8 cellular contexts compared by ENCODE assay signal in the genomic region with DNA sequence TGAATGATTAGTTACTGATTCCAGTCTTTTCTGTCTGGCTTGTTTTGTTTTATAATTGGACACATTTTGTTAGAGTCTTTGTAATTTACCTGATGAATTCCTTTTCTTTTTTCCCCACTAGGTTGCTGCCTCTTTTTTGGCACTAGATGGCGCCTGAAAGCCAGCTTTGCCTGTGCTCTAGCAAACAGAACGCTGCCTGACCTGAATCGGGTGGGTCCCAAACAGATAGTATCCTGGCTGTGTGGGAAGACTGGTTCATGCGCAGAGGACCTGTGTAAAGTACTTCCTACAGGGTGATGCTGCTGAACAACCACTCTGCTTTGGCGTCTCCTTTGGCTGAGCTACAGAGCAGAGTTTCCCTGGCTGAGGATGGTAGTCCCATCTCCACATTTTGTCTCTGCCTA.
DNase-seq lines count a peak whose midpoint lies in the region; ATAC-seq and TF ChIP-seq lines count a peak whose summit lies in the region.

No MANE protein-coding gene starts in this region.

- H3K27ac ChIP-seq in HEK293 (ENCODE audit: extremely low read depth, low read depth, low read length) (no peak overlapping the region), Panc1 (ENCODE audit: low read length) (no peak overlapping the region), mammary epithelial cell (ENCODE audit: insufficient read depth, low read depth, low read length) (no peak overlapping the region), neuronal stem cell (replicated peaks; ENCODE audit: low read length) (no peak overlapping the region)

- H3K36me3 ChIP-seq in HEK293 (ENCODE audit: control insufficient read depth in 2 of 2, insufficient read depth in 1 of 2, low read length in 2 of 2) (no peaks in the 10 kb centered on the region), Panc1 (ENCODE audit: control insufficient read depth, insufficient read depth, low read length) (no peaks in the 10 kb centered on the region), mammary epithelial cell (ENCODE audit: insufficient read depth, low read length) (no peaks in the 10 kb centered on the region), neuronal stem cell (replicated peaks in 1 of 2; ENCODE audit: control insufficient read depth in 2 of 2, insufficient read depth in 2 of 2, low read length in 2 of 2) (no peaks in the 10 kb centered on the region)

- no peaks in the 10 kb centered on the region for H3K27me3 ChIP-seq in Panc1 (ENCODE audit: control insufficient read depth, insufficient read depth, low read length)
- H3K27me3 ChIP-seq in mammary epithelial cell (ENCODE audit: insufficient read depth, low read length), result no peaks in the 10 kb centered on the region
- no peaks in the 10 kb centered on the region for H3K27me3 ChIP-seq in neuronal stem cell (ENCODE audit: control insufficient read depth in 3 of 3, insufficient read depth in 3 of 3, low read depth in 1 of 3, low read length in 3 of 3)

- H4K20me1 ChIP-seq in mammary epithelial cell (ENCODE audit: insufficient read depth, low read length), result no peaks in the 10 kb centered on the region

- H3K23ac ChIP-seq in neuronal stem cell (ENCODE audit: low read depth, low read length, poor library complexity), result no peak overlapping the region

- no peak for ATAC-seq in Panc1
- ATAC-seq in HG03457 (IDR thresholded peaks at IDR 0.05; ENCODE audit: unreplicated experiment), result no peak

- 77% methylated on average over 5 of the region's 5 CpGs for WGBS in mammary epithelial cell (ENCODE audit: low coverage, missing lambda C conversion rate)
- no CpG with 5 or more reads among the region's 5 CpGs for WGBS in neuronal stem cell (ENCODE audit: extremely low coverage in 2 of 2, insufficient read length in 2 of 2, insufficient replicate concordance in 1 of 2), 2 donors

- POLR2A ChIA-PET in HEK293 (lab: Yijun Ruan, JAX), result no interaction called here
- POLR2A ChIA-PET in Panc1 (lab: Charles Lee), result no interaction called here

- H2AFZ ChIP-seq in mammary epithelial cell (ENCODE audit: low read depth, low read length), result peak overlapping the region; percentile 18
- peak overlapping the region; percentile 4 for H2AFZ ChIP-seq in neuronal stem cell (ENCODE audit: low read length)

- no peak overlapping the region for H3K4ac ChIP-seq in neuronal stem cell (ENCODE audit: low read length)

- in situ Hi-C loops in Panc1 (cut with HindIII; ENCODE audit: low pct_unique_long_range_greater_than_20kb, low sequenced_read_pairs) (no loop called here), mammary epithelial cell (cut with MboI; ENCODE audit: low sequenced_read_pairs in 2 of 2) (no loop called here)

- no peak overlapping the region for H2BK120ac ChIP-seq in neuronal stem cell (ENCODE audit: low read depth, low read length)

- no peak overlapping the region for H3K4me2 ChIP-seq in mammary epithelial cell (ENCODE audit: insufficient read depth, low read depth, low read length)
- H3K4me2 ChIP-seq in neuronal stem cell (ENCODE audit: insufficient read depth, low read length, poor library complexity, severe bottlenecking), result no peak overlapping the region

- DNase-seq in NCI-H1436 (lab: John Stamatoyannopoulos, UW), result peak; percentile 12
- DNase-seq in NCI-H1436 treated with DMSO at 0.1 percent for 48 hours (lab: John Stamatoyannopoulos, UW), result no peak
- DNase-seq in Panc1 (ENCODE audit: low read depth, low spot score), result no peak
- DNase-seq in mammary epithelial cell, result peak; percentile 50
- DNase-seq in neuronal stem cell (ENCODE audit: low spot score), result peak; percentile 24
- DNase-seq in cerebellum (ENCODE audit: low spot score), result no peak

- dilution Hi-C loops in mammary epithelial cell (cut with HindIII; ENCODE audit: low sequenced_read_pairs), result no loop called here

- no peaks in the 10 kb centered on the region; the same call in 1 of the 2 replicates for H3K9me3 ChIP-seq in HEK293 (ENCODE audit: control insufficient read depth, insufficient read depth, low read depth, low read length)
- H3K9me3 ChIP-seq in Panc1 (ENCODE audit: control insufficient read depth, insufficient read depth, low read depth, low read length), result peaks cover 13% of the 10 kb centered on the region
- peaks cover 7% of the 10 kb centered on the region for H3K9me3 ChIP-seq in mammary epithelial cell (replicated peaks; ENCODE audit: insufficient read depth, low read length)
- H3K9me3 ChIP-seq in neuronal stem cell (replicated peaks in 1 of 2; ENCODE audit: control insufficient read depth in 2 of 2, insufficient read depth in 1 of 2, low read depth in 1 of 2, low read length in 2 of 2), result peaks cover 10 to 29% of the 10 kb centered on the region in 2 donors

- TF ChIP-seq CTCF in HEK293 (tag by site-specific recombination; IDR thresholded peaks at IDR 0.05) (peak; percentile 41; the same call in 1 of the 2 replicates), Panc1 (IDR thresholded peaks at IDR 0.05) (peak; percentile 62), mammary epithelial cell (conservative IDR thresholded peaks at IDR 0.05 in 1 of 2, IDR thresholded peaks at IDR 0.05 in 1 of 2; ENCODE audit: extremely low read depth in 1 of 2, insufficient read depth in 1 of 2, low read depth in 1 of 2, low read length in 2 of 2) (peak; percentile 59 to 83)

- no peaks in the 10 kb centered on the region for H3K4me1 ChIP-seq in HEK293 (ENCODE audit: control insufficient read depth, insufficient read depth, low read length)
- H3K4me1 ChIP-seq in Panc1 (ENCODE audit: control insufficient read depth, insufficient read depth, low read length), result no peaks in the 10 kb centered on the region
- H3K4me1 ChIP-seq in mammary epithelial cell (ENCODE audit: insufficient read depth, low read length), result peaks cover 4% of the 10 kb centered on the region
- no peaks in the 10 kb centered on the region for H3K4me1 ChIP-seq in neuronal stem cell (ENCODE audit: control insufficient read depth in 2 of 2, insufficient read depth in 1 of 2, low read depth in 1 of 2, low read length in 2 of 2)

- no peak overlapping the region for H3K14ac ChIP-seq in neuronal stem cell (ENCODE audit: low read length)

- no peak overlapping the region for H2BK15ac ChIP-seq in neuronal stem cell (ENCODE audit: low read length)

- intact Hi-C loops in Panc1 (cut with micrococcal nuclease; ENCODE audit: unreplicated experiment) (loop anchor here (2.0 kb wide), 1 partner anchor 290 kb away; no protein-coding TSS in a partner anchor), mammary epithelial cell (cut with micrococcal nuclease) (loop anchor here (1.0 kb wide), 1 partner anchor 290 kb away; no protein-coding TSS in a partner anchor)

- no peak overlapping the region for H2AK5ac ChIP-seq in neuronal stem cell (ENCODE audit: low read depth, low read length)

- H4K8ac ChIP-seq in neuronal stem cell (ENCODE audit: low read depth, low read length), result no peak overlapping the region

- H4K91ac ChIP-seq in neuronal stem cell (ENCODE audit: low read depth, low read length, poor library complexity), result no peak overlapping the region

- BruUV-seq in Panc1 (replicated peaks; lab: Mats Ljungman, UMichigan) (no TSS peak), mammary epithelial cell (replicated peaks; lab: Mats Ljungman, UMichigan) (no TSS peak)

- CTCF ChIA-PET in HEK293 (lab: Yijun Ruan, JAX) (interaction anchor here (0.6 to 2.3 kb wide), 8 partner anchors 9 to 299 kb away, joined by 3 to 10 read pairs (median 3); no protein-coding TSS in a partner anchor), Panc1 (lab: Charles Lee) (interaction anchor here (0.9 kb wide), 1 partner anchor 456 kb away, joined by 3 read pairs; no protein-coding TSS in a partner anchor), mammary epithelial cell (lab: Charles Lee; ENCODE audit: low non-redundant PET) (interaction anchor here (0.6 kb wide), 1 partner anchor 140 kb away, joined by 7 read pairs; no protein-coding TSS in a partner anchor)

- no peak overlapping the region for H2BK5ac ChIP-seq in neuronal stem cell (ENCODE audit: low read length)

- H3K9ac ChIP-seq in mammary epithelial cell (ENCODE audit: insufficient read depth, low read length) (no peak overlapping the region), neuronal stem cell (ENCODE audit: low read depth, low read length, poor library complexity) (no peak overlapping the region)

- H3K79me1 ChIP-seq in neuronal stem cell (ENCODE audit: low read depth, low read length), result no peaks in the 10 kb centered on the region

- H2BK12ac ChIP-seq in neuronal stem cell (ENCODE audit: low read length), result no peak overlapping the region

- H3K18ac ChIP-seq in neuronal stem cell (ENCODE audit: low read length), result no peak overlapping the region

- H3K4me3 ChIP-seq in HEK293 (ENCODE audit: low read depth, low read length), result no peak overlapping the region
- no peak overlapping the region for H3K4me3 ChIP-seq in Panc1 (ENCODE audit: low read depth in 2 of 2, low read length in 2 of 2)
- H3K4me3 ChIP-seq in mammary epithelial cell (replicated peaks in 1 of 3; ENCODE audit: insufficient read depth in 1 of 3, low read depth in 2 of 3, low read length in 3 of 3), result no peak overlapping the region
- H3K4me3 ChIP-seq in neuronal stem cell (ENCODE audit: low read length in 2 of 2), result no peak overlapping the region

- H3K79me2 ChIP-seq in mammary epithelial cell (ENCODE audit: insufficient read depth, low read length), result no peaks in the 10 kb centered on the region

TF ChIP-seq in HEK293, 187 proteins besides CTCF, POLR2A, EP300 and RAD21 (continues in another document):
- TF ChIP-seq SCRT1 (tag by site-specific recombination; IDR thresholded peaks at IDR 0.05; ENCODE audit: borderline replicate concordance) (no peak), ZNF133 (tag by site-specific recombination; IDR thresholded peaks at IDR 0.05) (no peak), ZNF776 (tag by site-specific recombination; IDR thresholded peaks at IDR 0.05; ENCODE audit: borderline replicate concordance) (no peak)

Comparison
In these comparisons a context has a peak if more than half of its experiments do, and no peak if none do; other contexts are left out.
1. DNase-seq: peak in NCI-H1436 (single experiment), mammary epithelial cell (single experiment) and neuronal stem cell (single experiment); none in NCI-H1436 treated with DMSO at 0.1 percent for 48 hours (single experiment), Panc1 (single experiment) and cerebellum (single experiment).
2. Peak in every context shown above with its lines, with median percentiles within 50 percentile points of each other: CTCF ChIP-seq.